8 cellular contexts compared by ENCODE assay signal in the genomic region with DNA sequence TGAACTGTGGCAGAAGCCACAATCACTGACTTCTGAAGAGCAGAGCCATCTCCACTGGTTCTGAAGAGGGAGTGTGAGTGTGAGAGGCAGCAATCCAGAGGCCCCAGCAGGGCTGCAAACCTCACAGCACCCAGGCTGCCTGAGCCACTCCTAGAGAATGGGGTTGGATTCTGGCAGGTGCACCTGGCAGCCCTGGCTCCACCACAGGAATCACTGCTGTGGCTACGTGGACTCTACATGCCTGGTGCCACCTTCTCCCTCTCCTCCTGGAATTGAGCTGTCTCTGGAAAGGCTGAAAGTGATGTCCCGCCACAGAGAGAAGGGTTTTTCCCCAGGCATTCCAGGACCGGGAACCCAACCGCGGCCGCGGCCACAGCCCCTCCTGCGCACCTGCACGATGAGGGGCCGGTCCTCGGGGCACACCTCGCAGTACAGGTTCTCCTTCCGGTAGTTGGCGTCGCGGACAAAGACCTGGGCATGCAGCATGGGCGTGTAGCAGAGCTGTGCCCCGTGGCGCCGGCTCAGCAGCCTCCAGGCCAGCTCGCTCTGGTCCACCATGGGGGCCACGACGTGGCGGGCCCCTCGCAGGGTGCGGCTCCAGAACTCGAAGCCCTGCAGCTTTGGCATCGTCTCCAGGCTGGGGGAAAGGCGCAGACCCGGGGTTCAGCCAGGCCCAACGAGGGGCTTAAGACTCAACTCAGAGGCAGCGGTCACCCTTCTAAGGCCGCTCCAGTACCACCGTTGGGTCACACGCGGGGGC. TPM values are rescaled to one million over a fixed set of nuclear protein-coding genes. Genes with fewer than 3 reads are reported as not detected.
DNase-seq lines count a peak whose midpoint lies in the region; ATAC-seq and TF ChIP-seq lines count a peak whose summit lies in the region.

No MANE protein-coding gene starts in this region.

- no peaks in the 10 kb centered on the region for H3K27me3 Mint-ChIP-seq in stimulated activated naive CD8-positive, alpha-beta T cell treated with anti-CD3 and anti-CD28 coated beads, Interleukin-15, Interleukin-2, amounts not matched to agents 100 ng/mL and 50 ng/mL, for 24 hours
- H3K27me3 Mint-ChIP-seq in activated T-helper 1 cell treated with anti-CD3 and anti-CD28 coated beads, Interleukin-12 subunit alpha, Interleukin-12 subunit beta, Interleukin-2, Interleukin-4 antibody, amounts not matched to agents 30 ng/mL and 10 ng/mL and 1 ng/mL, durations not matched to agents 14 hours and 24 hours and 36 hours (ENCODE audit: insufficient read depth): no peaks in the 10 kb centered on the region

- no peaks in the 10 kb centered on the region for H3K9me3 Mint-ChIP-seq in stimulated activated naive CD8-positive, alpha-beta T cell treated with anti-CD3 and anti-CD28 coated beads, Interleukin-15, Interleukin-2, amounts not matched to agents 100 ng/mL and 50 ng/mL, for 24 hours
- H3K9me3 Mint-ChIP-seq in activated T-helper 1 cell treated with anti-CD3 and anti-CD28 coated beads, Interleukin-12 subunit alpha, Interleukin-12 subunit beta, Interleukin-2, Interleukin-4 antibody, amounts not matched to agents 30 ng/mL and 10 ng/mL and 1 ng/mL, durations not matched to agents 14 hours and 24 hours and 36 hours: no peaks in the 10 kb centered on the region

- H3K4me1 ChIP-seq in iPS-20b (ENCODE audit: insufficient read depth, low read length): peaks cover 4% of the 10 kb centered on the region; the same call in 1 of the 2 replicates
- H3K4me1 ChIP-seq in thoracic aorta (ENCODE audit: control insufficient read depth in 1 of 2, low read depth in 2 of 2): peaks cover 15 to 20% of the 10 kb centered on the region in 2 donors

- peak overlapping the region; percentile 80 for H3K4me3 Mint-ChIP-seq in stimulated activated naive CD8-positive, alpha-beta T cell treated with anti-CD3 and anti-CD28 coated beads, Interleukin-15, Interleukin-2, amounts not matched to agents 100 ng/mL and 50 ng/mL, for 24 hours
- H3K4me3 Mint-ChIP-seq in activated T-helper 1 cell treated with anti-CD3 and anti-CD28 coated beads, Interleukin-12 subunit alpha, Interleukin-12 subunit beta, Interleukin-2, Interleukin-4 antibody, amounts not matched to agents 30 ng/mL and 10 ng/mL and 1 ng/mL, durations not matched to agents 14 hours and 24 hours and 36 hours: peak overlapping the region; percentile 77

- no peak for ATAC-seq in stimulated activated naive CD8-positive, alpha-beta T cell treated with anti-CD3 and anti-CD28 coated beads, Interleukin-15, Interleukin-2, amounts not matched to agents 100 U/mL and 50 U/mL, for 24 hours
- ATAC-seq in thoracic aorta (ENCODE audit: insufficient number of reproducible peaks, low FRiP score, low read depth): no peak
- ATAC-seq in GM21447 (IDR thresholded peaks at IDR 0.05; ENCODE audit: unreplicated experiment): no peak

- H3K4me3 ChIP-seq in iPS-20b (ENCODE audit: low read length) (peak overlapping the region; percentile 76), thoracic aorta (peak overlapping the region; percentile 93)

- peak overlapping the region; percentile 31 for H3K27ac Mint-ChIP-seq in stimulated activated naive CD8-positive, alpha-beta T cell treated with anti-CD3 and anti-CD28 coated beads, Interleukin-15, Interleukin-2, amounts not matched to agents 100 ng/mL and 50 ng/mL, for 24 hours
- peak overlapping the region; percentile 40 for H3K27ac Mint-ChIP-seq in activated T-helper 1 cell treated with anti-CD3 and anti-CD28 coated beads, Interleukin-12 subunit alpha, Interleukin-12 subunit beta, Interleukin-2, Interleukin-4 antibody, amounts not matched to agents 30 ng/mL and 10 ng/mL and 1 ng/mL, durations not matched to agents 14 hours and 24 hours and 36 hours

- H3K36me3 Mint-ChIP-seq in stimulated activated naive CD8-positive, alpha-beta T cell treated with anti-CD3 and anti-CD28 coated beads, Interleukin-15, Interleukin-2, amounts not matched to agents 100 ng/mL and 50 ng/mL, for 24 hours (ENCODE audit: low read depth): peaks cover 3% of the 10 kb centered on the region
- peaks cover 6% of the 10 kb centered on the region for H3K36me3 Mint-ChIP-seq in activated T-helper 1 cell treated with anti-CD3 and anti-CD28 coated beads, Interleukin-12 subunit alpha, Interleukin-12 subunit beta, Interleukin-2, Interleukin-4 antibody, amounts not matched to agents 30 ng/mL and 10 ng/mL and 1 ng/mL, durations not matched to agents 14 hours and 24 hours and 36 hours (ENCODE audit: low read depth)

- no peak for DNase-seq in stimulated activated naive CD8-positive, alpha-beta T cell treated with anti-CD3 and anti-CD28 coated beads, Interleukin-15, Interleukin-2, amounts not matched to agents 100 U/mL and 50 U/mL, for 24 hours
- DNase-seq in activated T-helper 1 cell treated with anti-CD3 and anti-CD28 coated beads, Interleukin-12 subunit alpha, Interleukin-12 subunit beta, Interleukin-2, Interleukin-4 antibody, amounts not matched to agents 30 ng/mL and 10 ng/mL and 1 ng/mL, durations not matched to agents 14 hours and 24 hours and 36 hours (ENCODE audit: low spot score): no peak
- DNase-seq in thoracic aorta (ENCODE audit: low spot score) (no peak), NCI-H1930 (lab: John Stamatoyannopoulos, UW) (no peak), GM20000 (ENCODE audit: low spot score) (no peak)

- TF ChIP-seq CTCF in thoracic aorta (IDR thresholded peaks at IDR 0.05): no peak
- TF ChIP-seq CTCF in GM20000 (IDR thresholded peaks at IDR 0.05; ENCODE audit: extremely low read depth, missing control alignments): no peak

- intact Hi-C loops in activated T-helper 1 cell treated with anti-CD3 and anti-CD28 coated beads, Interleukin-12 subunit alpha, Interleukin-12 subunit beta, Interleukin-2, Interleukin-4 antibody, amounts not matched to agents 30 ng/mL and 10 ng/mL and 1 ng/mL, durations not matched to agents 14 hours and 24 hours and 36 hours (cut with micrococcal nuclease): loop anchor here (5.0 kb wide), 1 partner anchor 42 kb away; the partner anchor contains the start of genes CENPX and LRRC45

- H3K27me3 ChIP-seq in iPS-20b (ENCODE audit: insufficient read depth, low read length): no peaks in the 10 kb centered on the region
- no peaks in the 10 kb centered on the region for H3K27me3 ChIP-seq in thoracic aorta (replicated peaks; ENCODE audit: insufficient read depth)

- H3K9ac ChIP-seq in iPS-20b (ENCODE audit: low read depth, low read length): peak overlapping the region; percentile 72; the same call in 1 of the 2 replicates

- H3K9me3 ChIP-seq in iPS-20b (ENCODE audit: insufficient read depth, low read depth, low read length): no peaks in the 10 kb centered on the region
- H3K9me3 ChIP-seq in thoracic aorta: no peaks in the 10 kb centered on the region

- H3K27ac ChIP-seq in iPS-20b (ENCODE audit: low read length) (no peak overlapping the region), thoracic aorta (peak overlapping the region; percentile 69 to 80)

- peaks cover 16% of the 10 kb centered on the region for H3K4me1 Mint-ChIP-seq in stimulated activated naive CD8-positive, alpha-beta T cell treated with anti-CD3 and anti-CD28 coated beads, Interleukin-15, Interleukin-2, amounts not matched to agents 100 ng/mL and 50 ng/mL, for 24 hours (ENCODE audit: low read depth)
- no peaks in the 10 kb centered on the region for H3K4me1 Mint-ChIP-seq in activated T-helper 1 cell treated with anti-CD3 and anti-CD28 coated beads, Interleukin-12 subunit alpha, Interleukin-12 subunit beta, Interleukin-2, Interleukin-4 antibody, amounts not matched to agents 30 ng/mL and 10 ng/mL and 1 ng/mL, durations not matched to agents 14 hours and 24 hours and 36 hours (ENCODE audit: low read depth)

- H3K36me3 ChIP-seq in iPS-20b (ENCODE audit: insufficient read depth, low read depth, low read length) (peaks cover 31% of the 10 kb centered on the region), thoracic aorta (peaks cover 20% of the 10 kb centered on the region)

RNA-seq across cellular contexts. Expression of gene DUS1L, which starts 1.0 kb away (rescaled TPM):
- 231 and 235 TPM in 2 replicates for total RNA-seq in activated T-helper 1 cell treated with anti-CD3 and anti-CD28 coated beads, Interleukin-12 subunit alpha, Interleukin-12 subunit beta, Interleukin-2, Interleukin-4 antibody, amounts not matched to agents 30 ng/mL and 10 ng/mL and 1 ng/mL, durations not matched to agents 14 hours and 24 hours and 36 hours
- 10 to 100 TPM; 77.3 to 88.9 TPM for total RNA-seq in thoracic aorta

RNA-seq across cellular contexts. Expression of gene GPS1, which starts 12.9 kb away (rescaled TPM):
- total RNA-seq in activated T-helper 1 cell treated with anti-CD3 and anti-CD28 coated beads, Interleukin-12 subunit alpha, Interleukin-12 subunit beta, Interleukin-2, Interleukin-4 antibody, amounts not matched to agents 30 ng/mL and 10 ng/mL and 1 ng/mL, durations not matched to agents 14 hours and 24 hours and 36 hours: 112 and 124 TPM in 2 replicates
- 10 to 100 TPM; 43.2 to 91.9 TPM for total RNA-seq in thoracic aorta

RNA-seq across cellular contexts. Expression of gene RFNG, which starts 13.0 kb away (rescaled TPM):
- 24.1 and 26.8 TPM in 2 replicates for total RNA-seq in activated T-helper 1 cell treated with anti-CD3 and anti-CD28 coated beads, Interleukin-12 subunit alpha, Interleukin-12 subunit beta, Interleukin-2, Interleukin-4 antibody, amounts not matched to agents 30 ng/mL and 10 ng/mL and 1 ng/mL, durations not matched to agents 14 hours and 24 hours and 36 hours
- total RNA-seq in thoracic aorta: 10 to 100 TPM; 39.9 to 45.3 TPM

RNA-seq across cellular contexts. Expression of gene DCXR, which starts 27.1 kb away (rescaled TPM):
- 123 and 125 TPM in 2 replicates for total RNA-seq in activated T-helper 1 cell treated with anti-CD3 and anti-CD28 coated beads, Interleukin-12 subunit alpha, Interleukin-12 subunit beta, Interleukin-2, Interleukin-4 antibody, amounts not matched to agents 30 ng/mL and 10 ng/mL and 1 ng/mL, durations not matched to agents 14 hours and 24 hours and 36 hours
- total RNA-seq in thoracic aorta: 10 to 100 TPM; 33.9 to 87.1 TPM

RNA-seq across cellular contexts. Expression of gene RAC3, which starts 33.1 kb away (rescaled TPM):
- total RNA-seq in activated T-helper 1 cell treated with anti-CD3 and anti-CD28 coated beads, Interleukin-12 subunit alpha, Interleukin-12 subunit beta, Interleukin-2, Interleukin-4 antibody, amounts not matched to agents 30 ng/mL and 10 ng/mL and 1 ng/mL, durations not matched to agents 14 hours and 24 hours and 36 hours: 7.6 and 9.4 TPM in 2 replicates
- 1 to 10 TPM in 1 of 2 donors, not detected in 1; 1.8 TPM for total RNA-seq in thoracic aorta
